ENCODE assay signal across 6 cellular contexts in genomic region chr14:24366375-24366663, GRCh38. TPM values are rescaled to one million over a fixed set of nuclear protein-coding genes. Genes with fewer than 3 reads are reported as not detected.
DNase-seq lines count a peak whose midpoint lies in the region; ATAC-seq and TF ChIP-seq lines count a peak whose summit lies in the region.

No MANE protein-coding gene starts in this region.

- H3K27me3 Mint-ChIP-seq in natural killer cell treated with Interleukin-12 subunit alpha and Interleukin-12 subunit beta and Interleukin-15 and Interleukin-18, amount 100 ng/mL, for 72 hours = peaks cover 37 to 51% of the 10 kb centered on the region in 2 donors
- H3K27me3 Mint-ChIP-seq in natural killer cell (ENCODE audit: low read depth in 2 of 2) = peaks cover 35 to 39% of the 10 kb centered on the region in 2 donors

- TF ChIP-seq CTCF in natural killer cell (IDR thresholded peaks at IDR 0.05) = no peak

- H3K36me3 Mint-ChIP-seq in natural killer cell treated with Interleukin-12 subunit alpha and Interleukin-12 subunit beta and Interleukin-15 and Interleukin-18, amount 100 ng/mL, for 72 hours = no peaks in the 10 kb centered on the region
- H3K36me3 Mint-ChIP-seq in natural killer cell = no peaks in the 10 kb centered on the region

- no peak for DNase-seq in natural killer cell treated with Interleukin-12 subunit alpha and Interleukin-12 subunit beta and Interleukin-15 and Interleukin-18, amount 100 ng/mL, for 72 hours (ENCODE audit: low spot score)
- DNase-seq in natural killer cell (no peak), HPDE6-E6E7 (ENCODE audit: extremely low spot score) (no peak)

- no peaks in the 10 kb centered on the region for H3K9me3 Mint-ChIP-seq in natural killer cell treated with Interleukin-12 subunit alpha and Interleukin-12 subunit beta and Interleukin-15 and Interleukin-18, amount 100 ng/mL, for 72 hours
- no peaks in the 10 kb centered on the region for H3K9me3 Mint-ChIP-seq in natural killer cell

- H3K4me1 Mint-ChIP-seq in natural killer cell treated with Interleukin-12 subunit alpha and Interleukin-12 subunit beta and Interleukin-15 and Interleukin-18, amount 100 ng/mL, for 72 hours (ENCODE audit: low read depth in 2 of 2) = peaks cover 21 to 26% of the 10 kb centered on the region in 2 donors
- peaks cover 19 to 34% of the 10 kb centered on the region in 2 donors for H3K4me1 Mint-ChIP-seq in natural killer cell

- intact Hi-C loops in natural killer cell (cut with micrococcal nuclease) = loop anchor here (5.0 kb wide), 1 partner anchor 34 kb away; no protein-coding TSS in a partner anchor

- peak overlapping the region; percentile 68 for H3K4me3 Mint-ChIP-seq in natural killer cell treated with Interleukin-12 subunit alpha and Interleukin-12 subunit beta and Interleukin-15 and Interleukin-18, amount 100 ng/mL, for 72 hours
- no peak overlapping the region for H3K4me3 Mint-ChIP-seq in natural killer cell

- peak overlapping the region; percentile 68 for H3K4me3 ChIP-seq in iPS-18c (ENCODE audit: insufficient read depth, low read depth, low read length)

- no peak for ATAC-seq in natural killer cell treated with Interleukin-12 subunit alpha and Interleukin-12 subunit beta and Interleukin-15 and Interleukin-18, amount 100 ng/mL, for 72 hours
- no peak for ATAC-seq in natural killer cell
- no peak for ATAC-seq in HG03095 (IDR thresholded peaks at IDR 0.05; ENCODE audit: unreplicated experiment)
- no peak for ATAC-seq in HG02884 (IDR thresholded peaks at IDR 0.05; ENCODE audit: unreplicated experiment)

- H3K27ac Mint-ChIP-seq in natural killer cell treated with Interleukin-12 subunit alpha and Interleukin-12 subunit beta and Interleukin-15 and Interleukin-18, amount 100 ng/mL, for 72 hours = no peak overlapping the region
- peak overlapping the region in 1 of 2 donors; percentile 53 for H3K27ac Mint-ChIP-seq in natural killer cell

- no peaks in the 10 kb centered on the region for H3K9me3 ChIP-seq in iPS-18c (ENCODE audit: control insufficient read depth, insufficient read depth, low read length)

RNA-seq across cellular contexts. Expression of gene NFATC4, which starts 1.7 kb away (rescaled TPM):
- total RNA-seq in natural killer cell treated with Interleukin-12 subunit alpha and Interleukin-12 subunit beta and Interleukin-15 and Interleukin-18, amount 100 ng/mL, for 72 hours = not detected
- total RNA-seq in natural killer cell = not detected

RNA-seq across cellular contexts. Expression of gene RIPK3, which starts 26.5 kb away (rescaled TPM):
- 10 to 100 TPM; 12.5 to 15.5 TPM for total RNA-seq in natural killer cell treated with Interleukin-12 subunit alpha and Interleukin-12 subunit beta and Interleukin-15 and Interleukin-18, amount 100 ng/mL, for 72 hours
- total RNA-seq in natural killer cell = 10 to 100 TPM; 36.1 to 58.2 (median 45.5) TPM

RNA-seq across cellular contexts. Expression of gene ADCY4, which starts 31.4 kb away (rescaled TPM):
- total RNA-seq in natural killer cell treated with Interleukin-12 subunit alpha and Interleukin-12 subunit beta and Interleukin-15 and Interleukin-18, amount 100 ng/mL, for 72 hours = 1 to 10 TPM; 1.0 to 1.9 TPM
- 10 to 100 TPM in 2 of 3 donors, 1 to 10 TPM in 1; 9.8 to 17.6 (median 11.3) TPM for total RNA-seq in natural killer cell

RNA-seq across cellular contexts. Expression of gene NYNRIN, which starts 32.5 kb away (rescaled TPM):
- total RNA-seq in natural killer cell treated with Interleukin-12 subunit alpha and Interleukin-12 subunit beta and Interleukin-15 and Interleukin-18, amount 100 ng/mL, for 72 hours = under 1 TPM in 1 of 2 donors, not detected in 1; 0.11 TPM
- under 1 TPM; 0.23 to 0.53 (median 0.42) TPM for total RNA-seq in natural killer cell

RNA-seq across cellular contexts. Expression of gene LTB4R, which starts 55.0 kb away (rescaled TPM):
- 10 to 100 TPM; 13.2 to 37.3 TPM for total RNA-seq in natural killer cell treated with Interleukin-12 subunit alpha and Interleukin-12 subunit beta and Interleukin-15 and Interleukin-18, amount 100 ng/mL, for 72 hours
- total RNA-seq in natural killer cell = 10 to 100 TPM; 33.5 to 55.7 (median 49.7) TPM
